ENCODE assay signal across 28 cellular contexts in genomic region chr20:60507087-60507684, GRCh38.
"Had no signal": no experiment of that assay in that cellular context is flagged by ENCODE, and none has a peak within 500 bp of the region (broad histone marks: within the 10 kb centered on the region; RNA-seq: fewer than 3 reads in every experiment).

No MANE protein-coding gene starts in this region.

- H3K4me3 Mint-ChIP-seq: activated CD4-positive, alpha-beta T cell treated with anti-CD3 and anti-CD28 coated beads, Interleukin-2, amount 10 ng/mL, durations not matched to agents 24 days and 14 days; activated CD8-positive, alpha-beta T cell treated with anti-CD3 and anti-CD28 coated beads for 36 hours; activated naive CD4-positive, alpha-beta T cell treated with anti-CD3 and anti-CD28 coated beads for 36 hours; activated T-cell treated with anti-CD3 and anti-CD28 coated beads, Interleukin-2, amount 50 U/mL, for 72 hours had no signal

- H3K27ac ChIP-seq: adrenal gland, KMS-11, SJCRH30, SK-N-MC had no signal

- H3K27me3 Mint-ChIP-seq: activated CD4-positive, alpha-beta T cell treated with anti-CD3 and anti-CD28 coated beads, Interleukin-2, amount 10 ng/mL, durations not matched to agents 24 days and 14 days; activated CD8-positive, alpha-beta T cell treated with anti-CD3 and anti-CD28 coated beads for 36 hours had no signal

- H3K9me3 ChIP-seq: adrenal gland, SJCRH30 had no signal

- H3K27ac Mint-ChIP-seq: activated CD4-positive, alpha-beta T cell treated with anti-CD3 and anti-CD28 coated beads, Interleukin-2, amount 10 ng/mL, durations not matched to agents 24 days and 14 days; activated CD8-positive, alpha-beta T cell treated with anti-CD3 and anti-CD28 coated beads for 36 hours; activated naive CD4-positive, alpha-beta T cell treated with anti-CD3 and anti-CD28 coated beads for 36 hours; activated naive CD4-positive, alpha-beta T cell treated with anti-CD3 and anti-CD28 coated beads, Interleukin-2, amount 50 U/mL, for 72 hours; activated T-cell treated with anti-CD3 and anti-CD28 coated beads, Interleukin-2, amount 50 U/mL, for 72 hours had no signal

- H3K4me1 Mint-ChIP-seq: activated CD4-positive, alpha-beta T cell treated with anti-CD3 and anti-CD28 coated beads, Interleukin-2, amount 10 ng/mL, durations not matched to agents 24 days and 14 days had no signal

- H3K4me3 ChIP-seq: adrenal gland, SJCRH30, SK-N-MC had no signal

- H3K36me3 ChIP-seq: adrenal gland, SJCRH30 had no signal

- H3K36me3 Mint-ChIP-seq: activated naive CD4-positive, alpha-beta T cell treated with anti-CD3 and anti-CD28 coated beads, Interleukin-2, amount 50 U/mL, for 72 hours; brain had no signal

- H3K4me1 ChIP-seq: adrenal gland had no signal

- H3K27me3 ChIP-seq: adrenal gland had no signal

- DNase-seq: activated CD4-positive, alpha-beta T cell treated with anti-CD3 and anti-CD28 coated beads, Interleukin-2, amount 10 ng/mL, durations not matched to agents 24 days and 14 days; activated CD4-positive, alpha-beta T cell treated with anti-CD3 and anti-CD28 coated beads, Interleukin-2, amount 50 U/mL, for 4 hours; activated CD8-positive, alpha-beta T cell treated with anti-CD3 and anti-CD28 coated beads for 36 hours; activated gamma-delta T cell treated with Interleukin-2 at 50 U/mL for 16 hours; activated naive CD4-positive, alpha-beta T cell treated with anti-CD3 and anti-CD28 coated beads for 36 hours; activated T-cell treated with anti-CD3 and anti-CD28 coated beads, Interleukin-2, amount 50 U/mL, for 1 hour; activated T-cell treated with anti-CD3 and anti-CD28 coated beads, Interleukin-2, amount 50 U/mL, for 72 hours; adrenal gland; central memory CD4-positive, alpha-beta T cell; MM.1S; MV-4-11; NCI-H1092; NCI-H146; NCI-H187; NCI-H2029 treated with DMSO at 0.1 percent for 48 hours; NCI-H2107; NCI-H2171; NCI-H510A; NCI-H526; NCI-H748 treated with DMSO at 0.1 percent for 48 hours; OCI-M1; SHP77; SJCRH30; T1000 had no signal

- H3K9me3 Mint-ChIP-seq: activated CD4-positive, alpha-beta T cell treated with anti-CD3 and anti-CD28 coated beads, Interleukin-2, amount 10 ng/mL, durations not matched to agents 24 days and 14 days; activated CD8-positive, alpha-beta T cell treated with anti-CD3 and anti-CD28 coated beads for 36 hours; activated naive CD4-positive, alpha-beta T cell treated with anti-CD3 and anti-CD28 coated beads for 36 hours; activated T-cell treated with anti-CD3 and anti-CD28 coated beads, Interleukin-2, amount 50 U/mL, for 72 hours had no signal
